Comparison of ENCODE assay signal across 8 cellular contexts in genomic region chr6:36839819-36840379, GRCh38. TPM values are rescaled to one million over a fixed set of nuclear protein-coding genes. Genes with fewer than 3 reads are reported as not detected.
DNase-seq lines count a peak whose midpoint lies in the region; ATAC-seq, FAIRE-seq and TF ChIP-seq lines count a peak whose summit lies in the region.

No MANE protein-coding gene starts in this region.

- H3K4me2 ChIP-seq in endothelial cell of umbilical vein (ENCODE audit: insufficient read depth, low read length): peak overlapping the region; percentile 80

- peak; percentile 21 for FAIRE-seq in endothelial cell of umbilical vein (lab: Jason Lieb, UNC)

- ATAC-seq in CD4-positive, CD25-positive, alpha-beta regulatory T cell (ENCODE audit: low read depth in 2 of 2): peak; percentile 55 to 61
- ATAC-seq in naive thymus-derived CD4-positive, alpha-beta T cell: peak; percentile 86
- no peak for ATAC-seq in HG03520 (IDR thresholded peaks at IDR 0.05; ENCODE audit: unreplicated experiment)

- H3K27ac Mint-ChIP-seq in CD4-positive, CD25-positive, alpha-beta regulatory T cell: no peak overlapping the region
- H3K27ac Mint-ChIP-seq in IgD-negative memory B cell: no peak overlapping the region
- no peak overlapping the region for H3K27ac Mint-ChIP-seq in activated CD4-positive, alpha-beta memory T cell treated with anti-CD3 and anti-CD28 coated beads, Interleukin-2, amount 10 ng/mL, durations not matched to agents 7 days and 5 days
- peak overlapping the region in 3 of 9 donors; percentile 14 to 64 (median 53) for H3K27ac Mint-ChIP-seq in naive thymus-derived CD4-positive, alpha-beta T cell

- no peaks in the 10 kb centered on the region for H3K9me1 ChIP-seq in endothelial cell of umbilical vein (replicated peaks; ENCODE audit: control insufficient read depth, extremely low read depth, insufficient read depth, low read length)

- DNase-seq in CD4-positive, CD25-positive, alpha-beta regulatory T cell: peak; percentile 9 to 40 (median 29)
- DNase-seq in activated CD4-positive, alpha-beta memory T cell treated with anti-CD3 and anti-CD28 coated beads, Interleukin-2, amount 10 ng/mL, durations not matched to agents 7 days and 5 days: peak; percentile 36
- DNase-seq in endothelial cell of umbilical vein (ENCODE audit: low read depth, low spot score) (no peak), thyroid gland (peak; percentile 34 to 35)
- peak; percentile 10 to 69 (median 47) for DNase-seq in naive thymus-derived CD4-positive, alpha-beta T cell
- no peak for DNase-seq in effector CD8-positive, alpha-beta T cell (lab: John Stamatoyannopoulos, UW)

- peaks cover 38% of the 10 kb centered on the region for H3K27me3 Mint-ChIP-seq in CD4-positive, CD25-positive, alpha-beta regulatory T cell
- peaks cover 34% of the 10 kb centered on the region for H3K27me3 Mint-ChIP-seq in IgD-negative memory B cell
- H3K27me3 Mint-ChIP-seq in activated CD4-positive, alpha-beta memory T cell treated with anti-CD3 and anti-CD28 coated beads, Interleukin-2, amount 10 ng/mL, durations not matched to agents 7 days and 5 days: peaks cover 42% of the 10 kb centered on the region
- peaks cover 19 to 49% (median 22%) of the 10 kb centered on the region in 5 donors for H3K27me3 Mint-ChIP-seq in naive thymus-derived CD4-positive, alpha-beta T cell

- TF ChIP-seq CTCF in endothelial cell of umbilical vein (IDR thresholded peaks at IDR 0.05; ENCODE audit: extremely low read depth in 1 of 2, insufficient read depth in 1 of 2, low read depth in 1 of 2, low read length in 2 of 2): peak; percentile 12 to 27
- TF ChIP-seq CTCF in thyroid gland (IDR thresholded peaks at IDR 0.05): peak in 2 of 6 experiments; percentile 15 to 29

- peaks cover 0 to 20% (median 3%) of the 10 kb centered on the region in 4 donors for H3K4me1 Mint-ChIP-seq in CD4-positive, CD25-positive, alpha-beta regulatory T cell
- H3K4me1 Mint-ChIP-seq in IgD-negative memory B cell: peaks cover 0 to 6% (median 4%) of the 10 kb centered on the region in 3 donors
- peaks cover 14% of the 10 kb centered on the region for H3K4me1 Mint-ChIP-seq in activated CD4-positive, alpha-beta memory T cell treated with anti-CD3 and anti-CD28 coated beads, Interleukin-2, amount 10 ng/mL, durations not matched to agents 7 days and 5 days
- H3K4me1 Mint-ChIP-seq in naive thymus-derived CD4-positive, alpha-beta T cell: peaks cover 0 to 14% (median 13%) of the 10 kb centered on the region in 7 donors

- H3K27ac ChIP-seq in CD4-positive, CD25-positive, alpha-beta regulatory T cell (ENCODE audit: insufficient read depth, low read length, poor library complexity, severe bottlenecking): no peak overlapping the region
- H3K27ac ChIP-seq in endothelial cell of umbilical vein (ENCODE audit: insufficient read depth, low read depth, low read length): no peak overlapping the region
- no peak overlapping the region for H3K27ac ChIP-seq in naive thymus-derived CD4-positive, alpha-beta T cell (ENCODE audit: low read depth, low read length)
- H3K27ac ChIP-seq in thyroid gland: no peak overlapping the region

- no peak for TF ChIP-seq POLR2A in endothelial cell of umbilical vein (IDR thresholded peaks at IDR 0.05; ENCODE audit: low read depth, low read length)
- TF ChIP-seq POLR2A in thyroid gland (IDR thresholded peaks at IDR 0.05): no peak

- H3K4me3 ChIP-seq in CD4-positive, CD25-positive, alpha-beta regulatory T cell (ENCODE audit: low read depth, low read length): peak overlapping the region; percentile 13
- peak overlapping the region; percentile 37 to 85 (median 62) for H3K4me3 ChIP-seq in endothelial cell of umbilical vein (replicated peaks in 1 of 3; ENCODE audit: insufficient read depth in 1 of 3, low read depth in 1 of 3, low read length in 3 of 3)
- peak overlapping the region; percentile 47 for H3K4me3 ChIP-seq in naive thymus-derived CD4-positive, alpha-beta T cell (ENCODE audit: low read length)
- peak overlapping the region; percentile 2 to 36 (median 22) for H3K4me3 ChIP-seq in thyroid gland (replicated peaks in 1 of 3)

- dilution Hi-C loops in endothelial cell of umbilical vein (cut with MboI; ENCODE audit: extremely low pct_ligation_motif_present, low sequenced_read_pairs): no loop called here

- H3K36me3 ChIP-seq in CD4-positive, CD25-positive, alpha-beta regulatory T cell (ENCODE audit: control insufficient read depth, insufficient read depth, low read length): no peaks in the 10 kb centered on the region
- H3K36me3 ChIP-seq in endothelial cell of umbilical vein (ENCODE audit: control insufficient read depth in 2 of 2, extremely low read depth in 1 of 2, insufficient read depth in 2 of 2, low read length in 2 of 2): no peaks in the 10 kb centered on the region
- H3K36me3 ChIP-seq in naive thymus-derived CD4-positive, alpha-beta T cell (ENCODE audit: control insufficient read depth in 2 of 3, insufficient read depth in 3 of 3, low read length in 3 of 3): no peaks in the 10 kb centered on the region
- H3K36me3 ChIP-seq in thyroid gland: no peaks in the 10 kb centered on the region

- intact Hi-C loops in endothelial cell of umbilical vein (cut with micrococcal nuclease): loop anchor here (1.0 kb wide), 1 partner anchor 12 kb away; no protein-coding TSS in a partner anchor
- intact Hi-C loops in naive thymus-derived CD4-positive, alpha-beta T cell (cut with micrococcal nuclease): no loop called here
- intact Hi-C loops in thyroid gland (cut with DNase I): no loop called here

- H3K9me3 Mint-ChIP-seq in CD4-positive, CD25-positive, alpha-beta regulatory T cell: peaks cover 0 to 1% (median 0%) of the 10 kb centered on the region in 7 donors
- H3K9me3 Mint-ChIP-seq in IgD-negative memory B cell: no peaks in the 10 kb centered on the region
- H3K9me3 Mint-ChIP-seq in activated CD4-positive, alpha-beta memory T cell treated with anti-CD3 and anti-CD28 coated beads, Interleukin-2, amount 10 ng/mL, durations not matched to agents 7 days and 5 days: no peaks in the 10 kb centered on the region
- H3K9me3 Mint-ChIP-seq in naive thymus-derived CD4-positive, alpha-beta T cell: peaks cover 0 to 1% (median 0%) of the 10 kb centered on the region in 11 donors

- no peaks in the 10 kb centered on the region for H4K20me1 ChIP-seq in endothelial cell of umbilical vein (replicated peaks; ENCODE audit: control insufficient read depth, extremely low read depth, insufficient read depth, low read length)

- BruUV-seq in endothelial cell of umbilical vein (replicated peaks; lab: Mats Ljungman, UMichigan): no TSS peak

- H3K36me3 Mint-ChIP-seq in CD4-positive, CD25-positive, alpha-beta regulatory T cell: peaks cover 5% of the 10 kb centered on the region
- H3K36me3 Mint-ChIP-seq in IgD-negative memory B cell: no peaks in the 10 kb centered on the region
- no peaks in the 10 kb centered on the region for H3K36me3 Mint-ChIP-seq in activated CD4-positive, alpha-beta memory T cell treated with anti-CD3 and anti-CD28 coated beads, Interleukin-2, amount 10 ng/mL, durations not matched to agents 7 days and 5 days (ENCODE audit: low read depth)
- peaks cover 0 to 3% (median 0%) of the 10 kb centered on the region in 5 donors for H3K36me3 Mint-ChIP-seq in naive thymus-derived CD4-positive, alpha-beta T cell

- peaks cover 12% of the 10 kb centered on the region for H3K27me3 ChIP-seq in CD4-positive, CD25-positive, alpha-beta regulatory T cell (ENCODE audit: control insufficient read depth, insufficient read depth, low read length)
- H3K27me3 ChIP-seq in endothelial cell of umbilical vein (ENCODE audit: control insufficient read depth in 2 of 2, insufficient read depth in 2 of 2, low read length in 2 of 2): no peaks in the 10 kb centered on the region
- H3K27me3 ChIP-seq in naive thymus-derived CD4-positive, alpha-beta T cell (ENCODE audit: control insufficient read depth in 2 of 2, insufficient read depth in 2 of 2, low read length in 2 of 2): peaks cover 4 to 24% of the 10 kb centered on the region in 2 donors
- no peaks in the 10 kb centered on the region for H3K27me3 ChIP-seq in thyroid gland

- POLR2A ChIA-PET in activated CD4-positive, alpha-beta memory T cell treated with anti-CD3 and anti-CD28 coated beads, Interleukin-2, amount 10 ng/mL, durations not matched to agents 7 days and 5 days (lab: Charles Lee): interaction anchor here (1.0 kb wide), 1 partner anchor 11 kb away, joined by 3 read pairs; no protein-coding TSS in a partner anchor
- POLR2A ChIA-PET in endothelial cell of umbilical vein (lab: Charles Lee): no interaction called here
- POLR2A ChIA-PET in naive thymus-derived CD4-positive, alpha-beta T cell (lab: Charles Lee): no interaction called here

- 0 to 5% methylated on average over 2 to 6 of the region's 63 CpGs for WGBS in thyroid gland, 2 donors

- no peaks in the 10 kb centered on the region for H3K79me2 ChIP-seq in endothelial cell of umbilical vein (ENCODE audit: control insufficient read depth, insufficient read depth, low read length)

- peak overlapping the region; percentile 48 for H2AFZ ChIP-seq in endothelial cell of umbilical vein (ENCODE audit: low read depth, low read length)

- no peaks in the 10 kb centered on the region for H3K9me3 ChIP-seq in CD4-positive, CD25-positive, alpha-beta regulatory T cell (ENCODE audit: control insufficient read depth in 2 of 2, low read length in 2 of 2)
- H3K9me3 ChIP-seq in endothelial cell of umbilical vein (replicated peaks; ENCODE audit: control insufficient read depth, insufficient read depth, low read length) (no peaks in the 10 kb centered on the region), thyroid gland (no peaks in the 10 kb centered on the region)
- H3K9me3 ChIP-seq in naive thymus-derived CD4-positive, alpha-beta T cell (ENCODE audit: control insufficient read depth in 2 of 3, low read length in 3 of 3): no peaks in the 10 kb centered on the region

- peaks cover 18% of the 10 kb centered on the region for H3K4me1 ChIP-seq in CD4-positive, CD25-positive, alpha-beta regulatory T cell (ENCODE audit: control insufficient read depth, insufficient read depth, low read length, poor library complexity, severe bottlenecking)
- H3K4me1 ChIP-seq in endothelial cell of umbilical vein (ENCODE audit: control insufficient read depth, extremely low read depth, insufficient read depth, low read length) (peaks cover 21% of the 10 kb centered on the region), thyroid gland (peaks cover 9 to 17% of the 10 kb centered on the region in 2 donors)
- H3K4me1 ChIP-seq in naive thymus-derived CD4-positive, alpha-beta T cell (ENCODE audit: control insufficient read depth in 2 of 2, insufficient read depth in 2 of 2, low read length in 2 of 2): peaks cover 3 to 5% of the 10 kb centered on the region in 2 donors

- H3K9ac ChIP-seq in endothelial cell of umbilical vein (replicated peaks; ENCODE audit: extremely low read depth, insufficient read depth, low read length): peak overlapping the region; percentile 69

- peak overlapping the region; percentile 29 to 80 (median 77) for H3K4me3 Mint-ChIP-seq in CD4-positive, CD25-positive, alpha-beta regulatory T cell
- H3K4me3 Mint-ChIP-seq in IgD-negative memory B cell: peak overlapping the region in 3 of 4 donors; percentile 9 to 81 (median 60)
- H3K4me3 Mint-ChIP-seq in activated CD4-positive, alpha-beta memory T cell treated with anti-CD3 and anti-CD28 coated beads, Interleukin-2, amount 10 ng/mL, durations not matched to agents 7 days and 5 days: peak overlapping the region; percentile 68
- H3K4me3 Mint-ChIP-seq in naive thymus-derived CD4-positive, alpha-beta T cell: peak overlapping the region; percentile 72 to 85 (median 78)

- CTCF ChIA-PET in activated CD4-positive, alpha-beta memory T cell treated with anti-CD3 and anti-CD28 coated beads, Interleukin-2, amount 10 ng/mL, durations not matched to agents 7 days and 5 days (lab: Charles Lee): interaction anchor here (1.5 kb wide), 1 partner anchor 13 kb away, joined by 4 read pairs; no protein-coding TSS in a partner anchor
- CTCF ChIA-PET in endothelial cell of umbilical vein (lab: Charles Lee): interaction anchor here (1.5 to 1.8 kb wide), 2 partner anchors 9 to 12 kb away, joined by 6 to 11 read pairs; no protein-coding TSS in a partner anchor
- CTCF ChIA-PET in naive thymus-derived CD4-positive, alpha-beta T cell (lab: Charles Lee): no interaction called here

RNA-seq across cellular contexts. Expression of gene CPNE5, which starts 0.7 kb away (rescaled TPM):
- total RNA-seq in CD4-positive, CD25-positive, alpha-beta regulatory T cell: 4.3 TPM
- 1 to 10 TPM in 1 of 4 donors, under 1 TPM in 3; 0.16 to 2.5 (median 0.78) TPM for polyA plus RNA-seq in CD4-positive, CD25-positive, alpha-beta regulatory T cell
- polyA plus RNA-seq in IgD-negative memory B cell (280 TPM), endothelial cell of umbilical vein (49.4 and 55.8 TPM in 2 replicates)
- total RNA-seq in activated CD4-positive, alpha-beta memory T cell treated with anti-CD3 and anti-CD28 coated beads, Interleukin-2, amount 10 ng/mL, durations not matched to agents 7 days and 5 days: 1 to 10 TPM; 4.0 TPM
- total RNA-seq in endothelial cell of umbilical vein (18.8 and 32.1 TPM in 2 replicates), thyroid gland (1 to 10 TPM; 1.1 to 4.6 (median 2.9) TPM)
- 20.9 and 29.8 TPM in 2 replicates for polyA plus RNA-seq in endothelial cell of umbilical vein (2011; cell fraction: cytosol; rRNA removed)
- 81.7 and 123 TPM in 2 replicates for polyA plus RNA-seq in endothelial cell of umbilical vein (2011; cell fraction: nucleus; rRNA removed)
- 20.1 and 32.6 TPM in 2 replicates for polyA plus RNA-seq in endothelial cell of umbilical vein (2012)
- 54.3 and 55.2 TPM in 2 replicates for polyA minus RNA-seq in endothelial cell of umbilical vein
- not detected for polyA minus RNA-seq in endothelial cell of umbilical vein (2011; cell fraction: cytosol; rRNA and poly(A)+ RNA removed)
- 41.6 and 53.7 TPM in 2 replicates for polyA minus RNA-seq in endothelial cell of umbilical vein (2011; cell fraction: nucleus; rRNA and poly(A)+ RNA removed)
- total RNA-seq in naive thymus-derived CD4-positive, alpha-beta T cell: 1 to 10 TPM in 3 of 5 experiments, under 1 TPM in 1, not detected in 1; 0.27 to 5.1 (median 2.4) TPM
- under 1 TPM; 0.09 to 0.52 TPM for polyA plus RNA-seq in naive thymus-derived CD4-positive, alpha-beta T cell

RNA-seq across cellular contexts. Expression of gene PPIL1, which starts 34.7 kb away (rescaled TPM):
- total RNA-seq in CD4-positive, CD25-positive, alpha-beta regulatory T cell: 6.1 TPM
- polyA plus RNA-seq in CD4-positive, CD25-positive, alpha-beta regulatory T cell: 10 to 100 TPM; 17.8 to 31.0 (median 24.0) TPM
- polyA plus RNA-seq in IgD-negative memory B cell (14.7 TPM), endothelial cell of umbilical vein (28.6 and 30.8 TPM in 2 replicates)
- 10 to 100 TPM; 22.8 to 24.3 TPM for total RNA-seq in activated CD4-positive, alpha-beta memory T cell treated with anti-CD3 and anti-CD28 coated beads, Interleukin-2, amount 10 ng/mL, durations not matched to agents 7 days and 5 days
- total RNA-seq in endothelial cell of umbilical vein (33.8 and 35.6 TPM in 2 replicates), thyroid gland (10 to 100 TPM; 35.3 to 69.4 (median 44.3) TPM)
- polyA plus RNA-seq in endothelial cell of umbilical vein (2011; cell fraction: cytosol; rRNA removed): 30.4 and 31.2 TPM in 2 replicates
- polyA plus RNA-seq in endothelial cell of umbilical vein (2011; cell fraction: nucleus; rRNA removed): 10.4 and 10.9 TPM in 2 replicates
- polyA plus RNA-seq in endothelial cell of umbilical vein (2012): 29.3 and 45.8 TPM in 2 replicates
- 38.5 and 46.8 TPM in 2 replicates for polyA minus RNA-seq in endothelial cell of umbilical vein
- 28.0 TPM for polyA minus RNA-seq in endothelial cell of umbilical vein (2011; cell fraction: cytosol; rRNA and poly(A)+ RNA removed)
- 7.9 and 10.5 TPM in 2 replicates for polyA minus RNA-seq in endothelial cell of umbilical vein (2011; cell fraction: nucleus; rRNA and poly(A)+ RNA removed)
- total RNA-seq in naive thymus-derived CD4-positive, alpha-beta T cell: 10 to 100 TPM in 3 of 5 experiments, 1 to 10 TPM in 2; 3.5 to 34.7 (median 10.3) TPM
- polyA plus RNA-seq in naive thymus-derived CD4-positive, alpha-beta T cell: 10 to 100 TPM; 21.5 to 22.5 TPM

RNA-seq across cellular contexts. Expression of gene C6orf89, which starts 45.9 kb away (rescaled TPM):
- 33.8 TPM for total RNA-seq in CD4-positive, CD25-positive, alpha-beta regulatory T cell
- polyA plus RNA-seq in CD4-positive, CD25-positive, alpha-beta regulatory T cell: 10 to 100 TPM; 39.8 to 49.1 (median 45.4) TPM
- polyA plus RNA-seq in IgD-negative memory B cell (29.9 TPM), endothelial cell of umbilical vein (16.6 and 18.2 TPM in 2 replicates)
- 10 to 100 TPM; 51.8 to 53.8 TPM for total RNA-seq in activated CD4-positive, alpha-beta memory T cell treated with anti-CD3 and anti-CD28 coated beads, Interleukin-2, amount 10 ng/mL, durations not matched to agents 7 days and 5 days
- total RNA-seq in endothelial cell of umbilical vein (34.0 and 36.4 TPM in 2 replicates), thyroid gland (10 to 100 TPM; 58.2 to 89.6 (median 68.9) TPM)
- polyA plus RNA-seq in endothelial cell of umbilical vein (2011; cell fraction: cytosol; rRNA removed): 20.6 and 23.0 TPM in 2 replicates
- 22.7 and 24.8 TPM in 2 replicates for polyA plus RNA-seq in endothelial cell of umbilical vein (2011; cell fraction: nucleus; rRNA removed)
- polyA plus RNA-seq in endothelial cell of umbilical vein (2012): 25.0 and 29.2 TPM in 2 replicates
- 32.8 and 36.8 TPM in 2 replicates for polyA minus RNA-seq in endothelial cell of umbilical vein
- 6.1 TPM for polyA minus RNA-seq in endothelial cell of umbilical vein (2011; cell fraction: cytosol; rRNA and poly(A)+ RNA removed)
- polyA minus RNA-seq in endothelial cell of umbilical vein (2011; cell fraction: nucleus; rRNA and poly(A)+ RNA removed): 9.8 and 16.6 TPM in 2 replicates
- 10 to 100 TPM; 34.6 to 48.2 (median 47.7) TPM for total RNA-seq in naive thymus-derived CD4-positive, alpha-beta T cell
- 10 to 100 TPM; 40.3 to 40.4 TPM for polyA plus RNA-seq in naive thymus-derived CD4-positive, alpha-beta T cell

Comparison
In these comparisons a context has a peak if more than half of its experiments do, and no peak if none do; other contexts are left out.
1. DNase-seq: peak in CD4-positive, CD25-positive, alpha-beta regulatory T cell (3 of 3), activated CD4-positive, alpha-beta memory T cell treated with anti-CD3 and anti-CD28 coated beads, Interleukin-2, amount 10 ng/mL, durations not matched to agents 7 days and 5 days (single experiment), naive thymus-derived CD4-positive, alpha-beta T cell (9 of 9) and thyroid gland (2 of 2); none in endothelial cell of umbilical vein (single experiment) and effector CD8-positive, alpha-beta T cell (single experiment).
2. Peak in every context shown above with its lines, with median percentiles within 50 percentile points of each other: H3K4me3 ChIP-seq and H3K4me3 Mint-ChIP-seq.